8 cellular contexts compared by ENCODE assay signal in the genomic region with DNA sequence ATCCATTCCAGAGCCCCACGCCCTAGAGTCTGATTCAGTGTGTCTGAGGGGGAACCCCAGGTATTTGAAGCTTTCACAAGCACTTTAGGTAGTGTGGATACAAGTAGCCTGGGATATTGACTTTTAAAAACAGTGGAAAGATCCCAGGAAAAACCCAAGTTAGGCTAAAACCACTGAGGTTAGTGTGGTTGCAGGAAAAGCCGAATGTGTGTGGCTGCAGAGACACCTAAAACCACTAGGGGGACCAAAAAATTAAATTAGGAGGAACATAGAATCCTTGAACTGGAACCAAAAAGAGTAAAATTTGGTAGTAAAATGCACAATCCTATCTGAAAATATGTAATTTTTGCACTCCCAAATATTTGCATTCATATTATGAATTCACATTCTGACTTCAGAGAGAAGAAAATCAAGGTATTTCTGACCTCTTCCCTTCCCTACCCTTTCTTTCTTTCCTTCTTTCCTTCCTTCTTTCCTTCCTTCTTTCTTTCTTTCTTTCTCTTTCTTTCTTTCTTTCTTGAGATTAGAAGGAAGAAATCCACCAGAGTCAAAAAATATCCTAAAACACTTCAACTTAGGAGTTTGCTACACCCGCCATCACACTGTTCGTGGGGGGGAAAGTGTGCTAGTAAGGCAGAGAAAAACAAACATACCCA. TPM values are rescaled to one million over a fixed set of nuclear protein-coding genes. Genes with fewer than 3 reads are reported as not detected.
DNase-seq lines count a peak whose midpoint lies in the region; ATAC-seq and TF ChIP-seq lines count a peak whose summit lies in the region.

No MANE protein-coding gene starts in this region.

- intact Hi-C loops in gastrocnemius medialis (cut with DNase I; ENCODE audit: low total_unique reads) = no loop called here

- no peaks in the 10 kb centered on the region for H3K27me3 ChIP-seq in gastrocnemius medialis

- peak; percentile 56 for TF ChIP-seq CTCF in GM10248 (IDR thresholded peaks at IDR 0.05; ENCODE audit: control extremely low read depth, extremely low read depth, low read depth, missing control alignments)
- peak; percentile 75 for TF ChIP-seq CTCF in epithelial cell of proximal tubule (conservative IDR thresholded peaks at IDR 0.05; ENCODE audit: low read depth, low read length)
- TF ChIP-seq CTCF in gastrocnemius medialis (IDR thresholded peaks at IDR 0.05 in 4 of 5, conservative IDR thresholded peaks at IDR 0.05 in 1 of 5) = peak in 4 of 5 experiments; percentile 17 to 45 (median 33)

- TF ChIP-seq POLR2A in gastrocnemius medialis (IDR thresholded peaks at IDR 0.05) = no peak

- in situ Hi-C loops in gastrocnemius medialis (cut with MboI; ENCODE audit: low sequenced_read_pairs in 4 of 4) = no loop called here

- ATAC-seq in HG02588 (IDR thresholded peaks at IDR 0.05; ENCODE audit: unreplicated experiment) (peak; percentile 70), gastrocnemius medialis (no peak)

- no peaks in the 10 kb centered on the region for H3K4me1 ChIP-seq in gastrocnemius medialis

- H3K9me3 ChIP-seq in gastrocnemius medialis = no peaks in the 10 kb centered on the region

- POLR2A ChIA-PET in GM10248 (lab: Yijun Ruan, JAX) = no interaction called here

- CTCF ChIA-PET in GM10248 (lab: Yijun Ruan, JAX) = interaction anchor here (1.0 to 1.7 kb wide), 8 partner anchors 13 to 384 kb away, joined by 3 to 7 read pairs (median 4); no protein-coding TSS in a partner anchor

- H3K27ac ChIP-seq in gastrocnemius medialis = no peak overlapping the region

- no peaks in the 10 kb centered on the region for H3K36me3 ChIP-seq in gastrocnemius medialis

- DNase-seq in AG08396 (ENCODE audit: low spot score) (peak; percentile 27), GM10248 (ENCODE audit: extremely low spot score) (peak; percentile 10), NCI-H526 treated with DMSO at 0.1 percent for 48 hours (lab: John Stamatoyannopoulos, UW) (peak; percentile 2), epithelial cell of proximal tubule (ENCODE audit: low read depth) (no peak), gastrocnemius medialis (no peak), NCI-H524 treated with DMSO at 0.1 percent for 48 hours (lab: John Stamatoyannopoulos, UW) (no peak)
- DNase-seq in activated effector memory CD4-positive, alpha-beta T cell treated with anti-CD3 and anti-CD28 coated beads, Interleukin-2, amount 50 U/mL, for 16 hours = no peak

- H3K4me3 ChIP-seq in epithelial cell of proximal tubule (ENCODE audit: low read depth, low read length) (no peak overlapping the region), gastrocnemius medialis (no peak overlapping the region)

RNA-seq across cellular contexts. Expression of a gene that starts 37.8 kb away (rescaled TPM):
- total RNA-seq in epithelial cell of proximal tubule (not detected in 2 replicates), gastrocnemius medialis (not detected)

Comparison
In these comparisons a context has a peak if more than half of its experiments do, and no peak if none do; other contexts are left out.
1. DNase-seq: peak in AG08396 (single experiment), GM10248 (single experiment) and NCI-H526 treated with DMSO at 0.1 percent for 48 hours (single experiment); none in epithelial cell of proximal tubule (single experiment), gastrocnemius medialis (0 of 2), NCI-H524 treated with DMSO at 0.1 percent for 48 hours (single experiment) and activated effector memory CD4-positive, alpha-beta T cell treated with anti-CD3 and anti-CD28 coated beads, Interleukin-2, amount 50 U/mL, for 16 hours (single experiment).
2. Peak in every context shown above with its lines, with median percentiles within 50 percentile points of each other: CTCF ChIP-seq.